Comparison of ENCODE assay signal across 2 cellular contexts in genomic region chr1:6554907-6555778, GRCh38.
A peak's percentile ranks its signal among the peaks of the same experiment; 100 is the strongest.
TF ChIP-seq lines count a peak whose summit lies in the region.

Gene TAS1R1 (plus strand): TSS chr1:6555307. CDS start chr1:6555374, 67 bp downstream.

TF ChIP-seq in A549, 52 proteins besides CTCF, POLR2A, EP300 and RAD21 (continued from another document):
- no peak for TF ChIP-seq HEYL (CRISPR knock-in tag; IDR thresholded peaks at IDR 0.05)
- TF ChIP-seq EHMT2 (IDR thresholded peaks at IDR 0.05; ENCODE audit: low read depth): no peak
- TF ChIP-seq FOSL2 (IDR thresholded peaks at IDR 0.05): no peak
- TF ChIP-seq FOSL2 (CRISPR knock-in tag; IDR thresholded peaks at IDR 0.05): no peak
- no peak for TF ChIP-seq REST (IDR thresholded peaks at IDR 0.05)
- TF ChIP-seq EHF (CRISPR knock-in tag; IDR thresholded peaks at IDR 0.05): no peak
- no peak for TF ChIP-seq ZSCAN20 (CRISPR knock-in tag; IDR thresholded peaks at IDR 0.05)
- TF ChIP-seq RFX5 (IDR thresholded peaks at IDR 0.05): no peak
- TF ChIP-seq MAX (IDR thresholded peaks at IDR 0.05): no peak
- TF ChIP-seq MAZ (IDR thresholded peaks at IDR 0.05; ENCODE audit: borderline replicate concordance, low read depth, low read length): no peak
- TF ChIP-seq KDM1A (IDR thresholded peaks at IDR 0.05; ENCODE audit: low read depth): no peak
- no peak for TF ChIP-seq MYC (IDR thresholded peaks at IDR 0.05; ENCODE audit: borderline replicate concordance, low read length)

TF ChIP-seq in HepG2, 621 proteins besides CTCF, POLR2A, EP300 and RAD21 (continued from another document and continues in another):
- TF ChIP-seq ARID5B (CRISPR knock-in tag; IDR thresholded peaks at IDR 0.05) (no peak), HNF4G (IDR thresholded peaks at IDR 0.05; ENCODE audit: borderline replicate concordance, low read depth, low read length) (0 out of 2 replicates have a peak, but pooled peaks have one; percentile 3), HNF4G (CRISPR knock-in tag; IDR thresholded peaks at IDR 0.05; ENCODE audit: borderline replicate concordance, low read depth) (no peak), LBX2 (CRISPR knock-in tag; IDR thresholded peaks at IDR 0.05; ENCODE audit: borderline replicate concordance) (no peak), TFE3 (CRISPR knock-in tag; IDR thresholded peaks at IDR 0.05) (no peak), ZNF367 (CRISPR knock-in tag; IDR thresholded peaks at IDR 0.05; ENCODE audit: borderline replicate concordance) (no peak), FOXO4 (CRISPR knock-in tag; conservative IDR thresholded peaks at IDR 0.05) (0 out of 2 replicates have a peak, but pooled peaks have one; percentile 24), TCF12 (IDR thresholded peaks at IDR 0.05) (no peak), TCF12 (CRISPR knock-in tag; IDR thresholded peaks at IDR 0.05) (no peak), KDM2A (CRISPR knock-in tag; IDR thresholded peaks at IDR 0.05; ENCODE audit: borderline replicate concordance, low read depth) (peak; percentile 20; the same call in 1 of the 2 replicates), SP5 (CRISPR knock-in tag; IDR thresholded peaks at IDR 0.05; ENCODE audit: borderline replicate concordance, low read depth) (0 out of 2 replicates have a peak, but pooled peaks have one; percentile 15), RXRB (CRISPR knock-in tag; IDR thresholded peaks at IDR 0.05; ENCODE audit: borderline replicate concordance) (no peak), ZNF280B (CRISPR knock-in tag; IDR thresholded peaks at IDR 0.05; ENCODE audit: borderline replicate concordance) (0 out of 2 replicates have a peak, but pooled peaks have one; percentile 29), IKZF5 (CRISPR knock-in tag; IDR thresholded peaks at IDR 0.05) (0 out of 2 replicates have a peak, but pooled peaks have one; percentile 16), BCL6 (CRISPR knock-in tag; IDR thresholded peaks at IDR 0.05) (no peak), DMTF1 (CRISPR knock-in tag; IDR thresholded peaks at IDR 0.05) (no peak), ZNF850 (CRISPR knock-in tag; conservative IDR thresholded peaks at IDR 0.05) (no peak), NFE2 (CRISPR knock-in tag; IDR thresholded peaks at IDR 0.05) (no peak), ZNF777 (CRISPR knock-in tag; IDR thresholded peaks at IDR 0.05) (no peak), ATF2 (CRISPR knock-in tag; IDR thresholded peaks at IDR 0.05) (0 out of 2 replicates have a peak, but pooled peaks have one; percentile 21), PRDM4 (CRISPR knock-in tag; IDR thresholded peaks at IDR 0.05; ENCODE audit: borderline replicate concordance) (no peak), GLI4 (CRISPR knock-in tag; IDR thresholded peaks at IDR 0.05; ENCODE audit: borderline replicate concordance) (no peak), MAFF (IDR thresholded peaks at IDR 0.05; ENCODE audit: low read depth, low read length) (no peak), HMGXB3 (CRISPR knock-in tag; IDR thresholded peaks at IDR 0.05; ENCODE audit: borderline replicate concordance) (no peak)
